ENCODE assay signal across 8 cellular contexts in the genomic region with DNA sequence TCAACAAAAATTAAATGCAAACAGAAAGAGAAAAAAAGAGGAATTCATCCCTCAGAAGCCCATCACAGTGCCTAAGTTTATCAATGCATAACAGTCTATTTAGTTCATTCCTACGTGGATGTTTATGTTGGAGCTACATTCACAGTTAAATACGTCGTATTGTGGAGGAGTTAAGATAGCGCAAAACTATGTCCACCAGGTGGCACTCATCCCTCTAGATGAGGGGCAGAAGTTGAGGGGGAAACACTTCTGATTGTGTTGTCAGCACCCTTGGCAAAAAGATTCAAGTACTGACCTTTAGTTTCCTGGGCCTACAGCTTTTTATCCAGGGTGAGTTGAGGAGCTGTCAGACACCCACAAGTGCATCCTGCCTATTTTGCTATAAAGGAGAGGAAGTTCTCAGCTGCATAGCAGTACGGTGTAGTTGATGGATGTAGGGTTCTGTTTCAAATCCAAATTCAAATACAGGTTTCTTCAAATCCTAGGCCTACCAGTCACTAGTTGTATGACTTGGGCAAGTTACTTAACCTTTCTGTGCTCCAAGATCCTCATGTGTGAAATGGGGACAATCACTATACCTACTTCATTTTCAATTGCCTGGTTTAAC. TPM values are rescaled to one million over a fixed set of nuclear protein-coding genes. Genes with fewer than 3 reads are reported as not detected.
DNase-seq lines count a peak whose midpoint lies in the region; ATAC-seq and TF ChIP-seq lines count a peak whose summit lies in the region.

No MANE protein-coding gene starts in this region.

- POLR2A ChIA-PET in activated CD4-positive, alpha-beta T cell treated with anti-CD3 and anti-CD28 coated beads for 36 hours (lab: Charles Lee) = interaction anchor here (1.7 kb wide), 1 partner anchor 24 kb away, joined by 3 read pairs; no protein-coding TSS in a partner anchor

- H3K27ac ChIP-seq in right atrium auricular region = no peak overlapping the region

- no peak overlapping the region for H3K4me3 Mint-ChIP-seq in activated CD4-positive, alpha-beta T cell treated with anti-CD3 and anti-CD28 coated beads for 36 hours
- H3K4me3 Mint-ChIP-seq in activated naive CD4-positive, alpha-beta T cell treated with anti-CD3 and anti-CD28 coated beads, Interleukin-2, amount 10 ng/mL, durations not matched to agents 7 days and 5 days = no peak overlapping the region

- H3K4me1 ChIP-seq in right atrium auricular region = peaks cover 0 to 6% of the 10 kb centered on the region in 2 donors

- no peaks in the 10 kb centered on the region for H3K36me3 ChIP-seq in right atrium auricular region

- peaks cover 2% of the 10 kb centered on the region for H3K36me3 Mint-ChIP-seq in activated CD4-positive, alpha-beta T cell treated with anti-CD3 and anti-CD28 coated beads for 36 hours (ENCODE audit: low read depth)
- H3K36me3 Mint-ChIP-seq in activated naive CD4-positive, alpha-beta T cell treated with anti-CD3 and anti-CD28 coated beads, Interleukin-2, amount 10 ng/mL, durations not matched to agents 7 days and 5 days = no peaks in the 10 kb centered on the region

- no peaks in the 10 kb centered on the region for H3K27me3 Mint-ChIP-seq in activated CD4-positive, alpha-beta T cell treated with anti-CD3 and anti-CD28 coated beads for 36 hours
- H3K27me3 Mint-ChIP-seq in activated naive CD4-positive, alpha-beta T cell treated with anti-CD3 and anti-CD28 coated beads, Interleukin-2, amount 10 ng/mL, durations not matched to agents 7 days and 5 days = no peaks in the 10 kb centered on the region

- DNase-seq in activated CD4-positive, alpha-beta T cell treated with anti-CD3 and anti-CD28 coated beads for 36 hours = peak; percentile 69
- DNase-seq in activated CD4-positive, alpha-beta T cell treated with anti-CD3 and anti-CD28 coated beads for 1 hour = no peak
- peak; percentile 67 for DNase-seq in NCI-H748 treated with DMSO at 0.1 percent for 48 hours (lab: John Stamatoyannopoulos, UW)
- peak; percentile 38 for DNase-seq in activated naive CD4-positive, alpha-beta T cell treated with anti-CD3 and anti-CD28 coated beads, Interleukin-2, amount 10 ng/mL, durations not matched to agents 7 days and 5 days
- DNase-seq in right atrium auricular region (ENCODE audit: low spot score) = no peak
- peak; percentile 55 for DNase-seq in skeletal muscle cell (ENCODE audit: low read depth)

- CTCF ChIA-PET in activated CD4-positive, alpha-beta T cell treated with anti-CD3 and anti-CD28 coated beads for 36 hours (lab: Charles Lee) = interaction anchor here (0.6 to 4.2 kb wide), 25 partner anchors 11 to 928 kb away, joined by 3 to 26 read pairs (median 4); no protein-coding TSS in a partner anchor
- CTCF ChIA-PET in activated naive CD4-positive, alpha-beta T cell treated with anti-CD3 and anti-CD28 coated beads, Interleukin-2, amount 10 ng/mL, durations not matched to agents 7 days and 5 days (lab: Charles Lee) = interaction anchor here (0.6 to 3.0 kb wide), 16 partner anchors 10 to 283 kb away, joined by 3 to 11 read pairs (median 4); no protein-coding TSS in a partner anchor

- no peaks in the 10 kb centered on the region for H3K27me3 ChIP-seq in right atrium auricular region

- peaks cover 32% of the 10 kb centered on the region for H3K4me1 Mint-ChIP-seq in activated CD4-positive, alpha-beta T cell treated with anti-CD3 and anti-CD28 coated beads for 36 hours
- peaks cover 11% of the 10 kb centered on the region for H3K4me1 Mint-ChIP-seq in activated naive CD4-positive, alpha-beta T cell treated with anti-CD3 and anti-CD28 coated beads, Interleukin-2, amount 10 ng/mL, durations not matched to agents 7 days and 5 days

- no peak overlapping the region for H3K4me3 ChIP-seq in right atrium auricular region
- H3K4me3 ChIP-seq in skeletal muscle cell (ENCODE audit: low read depth, low read length) = no peak overlapping the region

- no peak overlapping the region for H3K27ac Mint-ChIP-seq in activated CD4-positive, alpha-beta T cell treated with anti-CD3 and anti-CD28 coated beads for 36 hours
- no peak overlapping the region for H3K27ac Mint-ChIP-seq in activated naive CD4-positive, alpha-beta T cell treated with anti-CD3 and anti-CD28 coated beads, Interleukin-2, amount 10 ng/mL, durations not matched to agents 7 days and 5 days

- intact Hi-C loops in activated CD4-positive, alpha-beta T cell treated with anti-CD3 and anti-CD28 coated beads for 36 hours (cut with DNase I, micrococcal nuclease) = loop anchor here (1.0 to 2.0 kb wide), 3 partner anchors 46 to 303 kb away; no protein-coding TSS in a partner anchor

- peak; percentile 32 to 71 for TF ChIP-seq CTCF in right atrium auricular region (IDR thresholded peaks at IDR 0.05)

- peaks cover 4% of the 10 kb centered on the region for H3K9me3 Mint-ChIP-seq in activated CD4-positive, alpha-beta T cell treated with anti-CD3 and anti-CD28 coated beads for 36 hours (ENCODE audit: low read depth)
- H3K9me3 Mint-ChIP-seq in activated naive CD4-positive, alpha-beta T cell treated with anti-CD3 and anti-CD28 coated beads, Interleukin-2, amount 10 ng/mL, durations not matched to agents 7 days and 5 days = peaks cover 3% of the 10 kb centered on the region

- H3K9me3 ChIP-seq in right atrium auricular region = no peaks in the 10 kb centered on the region

- ATAC-seq in activated CD4-positive, alpha-beta T cell treated with anti-CD3 and anti-CD28 coated beads for 36 hours = peak; percentile 62
- peak; percentile 60 for ATAC-seq in HG03159 (IDR thresholded peaks at IDR 0.05; ENCODE audit: unreplicated experiment)
- ATAC-seq in HG02610 (IDR thresholded peaks at IDR 0.05; ENCODE audit: unreplicated experiment) = no peak

RNA-seq across cellular contexts. Expression of a gene that starts 26.8 kb away (rescaled TPM):
- total RNA-seq in activated CD4-positive, alpha-beta T cell treated with anti-CD3 and anti-CD28 coated beads for 36 hours = 10 to 100 TPM; 29.7 to 36.7 TPM
- total RNA-seq in right atrium auricular region = 10 to 100 TPM; 11.6 to 14.7 TPM

Comparison
In these comparisons a context has a peak if more than half of its experiments do, and no peak if none do; other contexts are left out.
1. DNase-seq: peak in activated CD4-positive, alpha-beta T cell treated with anti-CD3 and anti-CD28 coated beads for 36 hours (single experiment), NCI-H748 treated with DMSO at 0.1 percent for 48 hours (single experiment), activated naive CD4-positive, alpha-beta T cell treated with anti-CD3 and anti-CD28 coated beads, Interleukin-2, amount 10 ng/mL, durations not matched to agents 7 days and 5 days (single experiment) and skeletal muscle cell (single experiment); none in activated CD4-positive, alpha-beta T cell treated with anti-CD3 and anti-CD28 coated beads for 1 hour (single experiment) and right atrium auricular region (single experiment).